In the genomic region with DNA sequence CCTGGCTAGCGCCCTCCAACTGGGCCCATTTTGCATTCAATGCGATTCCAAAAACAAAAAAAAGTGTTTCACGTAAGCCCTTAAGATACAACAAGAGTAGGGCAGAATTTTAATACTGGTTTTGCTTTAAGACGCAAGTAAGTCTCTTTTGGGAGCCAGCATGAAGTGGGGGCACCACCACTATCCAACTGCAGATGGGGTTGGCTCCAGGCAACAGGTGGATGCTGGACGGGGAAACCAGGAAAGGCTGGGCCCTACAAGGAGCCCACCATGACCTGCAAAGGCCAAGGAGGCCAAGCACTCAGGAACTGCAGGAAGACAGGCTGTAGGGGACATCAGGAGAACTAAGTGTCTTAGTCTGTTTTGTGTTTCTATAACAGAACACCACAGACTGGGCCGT, we compare ENCODE assay signal across 13 cellular contexts.
A peak's percentile ranks its signal among the peaks of the same experiment; 100 is the strongest.
DNase-seq lines count a peak whose midpoint lies in the region; ATAC-seq and TF ChIP-seq lines count a peak whose summit lies in the region.
"Had no signal": no experiment of that assay in that cellular context is flagged by ENCODE, and none has a peak within 500 bp of the region (broad histone marks: within the 10 kb centered on the region; RNA-seq: fewer than 3 reads in every experiment).

No MANE protein-coding gene starts in this region.

- H3K4me3 ChIP-seq in IMR-90 (ENCODE audit: insufficient read depth, low read depth, low read length) (no peak overlapping the region), aorta (ENCODE audit: low read length in 2 of 2) (no peak overlapping the region)
- H3K4me3 ChIP-seq: A549, GM23248 had no signal

- no peak overlapping the region for H3K4me2 ChIP-seq in IMR-90 (ENCODE audit: low read depth, low read length)
- H3K4me2 ChIP-seq: A549 had no signal

- H4K5ac ChIP-seq in IMR-90 (ENCODE audit: low read depth, low read length): no peak overlapping the region

- H3K4me1 ChIP-seq in IMR-90 (ENCODE audit: control insufficient read depth, insufficient read depth, low read length) (peaks cover 10% of the 10 kb centered on the region), aorta (ENCODE audit: control insufficient read depth in 1 of 2, insufficient read depth in 2 of 2, low read length in 2 of 2) (no peaks in the 10 kb centered on the region)

- peaks cover 59% of the 10 kb centered on the region for H3K4me1 Mint-ChIP-seq in Calu3 (ENCODE audit: low read depth, unreplicated experiment)
- peaks cover 43% of the 10 kb centered on the region for H3K4me1 Mint-ChIP-seq in nephron

- H3K9me3 Mint-ChIP-seq in Calu3 (ENCODE audit: low read depth, unreplicated experiment) (no peaks in the 10 kb centered on the region), nephron (no peaks in the 10 kb centered on the region)
- H3K9me3 Mint-ChIP-seq: CD8-positive, alpha-beta T cell had no signal

- no peak overlapping the region for H2AFZ ChIP-seq in IMR-90 (replicated peaks; ENCODE audit: low read length, poor library complexity)
- H2AFZ ChIP-seq: GM23248 had no signal

- no peak overlapping the region for H2BK120ac ChIP-seq in IMR-90 (ENCODE audit: low read depth, low read length)

- H2BK20ac ChIP-seq in IMR-90 (ENCODE audit: low read depth, low read length): no peak overlapping the region

- CTCF ChIA-PET in Calu3 (lab: Charles Lee) (no interaction called here), IMR-90 (lab: Yijun Ruan, JAX) (no interaction called here)

- no peaks in the 10 kb centered on the region for H3K79me1 ChIP-seq in IMR-90 (ENCODE audit: low read depth in 1 of 2, low read length in 2 of 2)

- ATAC-seq in IMR-90 (ENCODE audit: low read depth) (no peak), aorta (ENCODE audit: low FRiP score) (no peak)
- ATAC-seq: CD8-positive, alpha-beta T cell had no signal

- intact Hi-C loops in Calu3 (cut with micrococcal nuclease; ENCODE audit: unreplicated experiment) (no loop called here), IMR-90 (cut with micrococcal nuclease) (no loop called here), aorta (cut with DNase I) (no loop called here)

- no peak overlapping the region for H3K56ac ChIP-seq in IMR-90 (ENCODE audit: extremely low read depth, insufficient read depth, low read length)

- no peak overlapping the region for H3K4ac ChIP-seq in IMR-90 (ENCODE audit: low read depth, low read length)

- no TSS peak for BruUV-seq in Calu3 (replicated peaks; lab: Mats Ljungman, UMichigan)
- no TSS peak for BruUV-seq in IMR-90 (replicated peaks; lab: Mats Ljungman, UMichigan)

- H2BK15ac ChIP-seq in IMR-90 (ENCODE audit: low read depth, low read length): no peak overlapping the region

- H3K27me3 Mint-ChIP-seq in Calu3 (ENCODE audit: unreplicated experiment) (no peaks in the 10 kb centered on the region), nephron (ENCODE audit: low read depth) (peaks cover 29% of the 10 kb centered on the region)

- TF ChIP-seq RAD21 in IMR-90 (IDR thresholded peaks at IDR 0.05; ENCODE audit: low read length): no peak

- DNase-seq in Calu3: no peak
- DNase-seq in IMR-90: no peak
- DNase-seq in aorta: peak; percentile 23 to 35
- DNase-seq in NCI-H1092 (lab: John Stamatoyannopoulos, UW): no peak
- no peak for DNase-seq in amygdala (lab: John Stamatoyannopoulos, UW)
- DNase-seq: CD8-positive, alpha-beta T cell; COR-L47; DMS53; GF-D8; GM23248 had no signal

- H3K27ac ChIP-seq in IMR-90 (ENCODE audit: insufficient read depth, low read length) (no peak overlapping the region), aorta (ENCODE audit: low read depth in 1 of 2, low read length in 2 of 2) (no peak overlapping the region)
- H3K27ac ChIP-seq: GM23248 had no signal

- H3K18ac ChIP-seq in IMR-90 (ENCODE audit: low read depth, low read length): no peak overlapping the region

- H3K4me3 Mint-ChIP-seq in Calu3 (ENCODE audit: low read depth, unreplicated experiment) (no peak overlapping the region), nephron (peak overlapping the region in 2 of 3 experiments; percentile 31 to 42)
- H3K4me3 Mint-ChIP-seq: CD14-positive monocyte; CD8-positive, alpha-beta T cell had no signal

- H3K9me3 ChIP-seq in IMR-90 (ENCODE audit: control insufficient read depth, insufficient read depth, low read length) (no peaks in the 10 kb centered on the region), aorta (ENCODE audit: control insufficient read depth, low read length) (no peaks in the 10 kb centered on the region)
- H3K9me3 ChIP-seq: A549 had no signal

- no CpG with 5 or more reads among the region's 6 CpGs for WGBS in IMR-90 (ENCODE audit: extremely low coverage in 2 of 2, insufficient read length in 1 of 2), 2 experiments
- WGBS in aorta, 2 donors: 90% methylated on average over 6 of the region's 6 CpGs

- H3K14ac ChIP-seq in IMR-90 (replicated peaks; ENCODE audit: low read depth, low read length): no peak overlapping the region

- H2AK5ac ChIP-seq in IMR-90 (ENCODE audit: low read depth, low read length): 0 out of 2 replicates have a peak overlapping the region, but pooled peaks have one; percentile 33

- TF ChIP-seq CTCF in Calu3 (IDR thresholded peaks at IDR 0.05; ENCODE audit: unreplicated experiment) (no peak), IMR-90 (conservative IDR thresholded peaks at IDR 0.05; ENCODE audit: low read depth, low read length) (no peak), nephron (IDR thresholded peaks at IDR 0.05; ENCODE audit: unreplicated experiment in 3 of 3) (no peak)

- H3K27ac Mint-ChIP-seq in Calu3 (ENCODE audit: unreplicated experiment): peak overlapping the region; percentile 65
- H3K27ac Mint-ChIP-seq in nephron: peak overlapping the region in 1 of 3 experiments; percentile 41
- H3K27ac Mint-ChIP-seq: CD8-positive, alpha-beta T cell had no signal

- peaks cover 20% of the 10 kb centered on the region for H3K9me1 ChIP-seq in IMR-90 (ENCODE audit: insufficient read depth, low read length)

- in situ Hi-C loops in IMR-90 (cut with MboI; ENCODE audit: low sequenced_read_pairs): no loop called here

- POLR2A ChIA-PET in IMR-90 (lab: Charles Lee; ENCODE audit: unreplicated experiment): no interaction called here

- no peak overlapping the region for H3K9ac ChIP-seq in IMR-90 (ENCODE audit: low read depth, low read length)
- H3K9ac ChIP-seq: GM23248 had no signal

- no peak overlapping the region for H2AK9ac ChIP-seq in IMR-90 (replicated peaks; ENCODE audit: low read depth, low read length, poor library complexity)

- H3K27me3 ChIP-seq in IMR-90 (ENCODE audit: control insufficient read depth, insufficient read depth, low read length): no peaks in the 10 kb centered on the region
- H3K27me3 ChIP-seq in aorta (ENCODE audit: control insufficient read depth in 1 of 2, insufficient read depth in 2 of 2, low read length in 1 of 2): no peaks in the 10 kb centered on the region

- no peak overlapping the region for H4K91ac ChIP-seq in IMR-90 (ENCODE audit: insufficient read depth, low read depth, low read length)

- peaks cover 26% of the 10 kb centered on the region for H3K36me3 Mint-ChIP-seq in Calu3 (ENCODE audit: insufficient read depth, unreplicated experiment)
- H3K36me3 Mint-ChIP-seq in nephron (ENCODE audit: low read depth): no peaks in the 10 kb centered on the region
- H3K36me3 Mint-ChIP-seq: CD14-positive monocyte; CD8-positive, alpha-beta T cell had no signal

- H2BK5ac ChIP-seq in IMR-90 (ENCODE audit: low read depth, low read length, poor library complexity, severe bottlenecking): no peak overlapping the region

- no peaks in the 10 kb centered on the region for H3K36me3 ChIP-seq in IMR-90 (ENCODE audit: control insufficient read depth, insufficient read depth, low read length)
- H3K36me3 ChIP-seq in aorta (ENCODE audit: control insufficient read depth in 1 of 2, insufficient read depth in 2 of 2, low read length in 1 of 2): no peaks in the 10 kb centered on the region

- H4K8ac ChIP-seq in IMR-90 (ENCODE audit: low read depth in 2 of 2, low read length in 2 of 2): no peak overlapping the region

- H4K20me1 ChIP-seq in IMR-90 (ENCODE audit: insufficient read depth, low read length): no peaks in the 10 kb centered on the region

- dilution Hi-C loops in IMR-90 (cut with HindIII; ENCODE audit: low sequenced_read_pairs, unreplicated experiment): no loop called here

- no peak for TF ChIP-seq POLR2A in IMR-90 (IDR thresholded peaks at IDR 0.05; ENCODE audit: low read depth, low read length)

- H3K23ac ChIP-seq in IMR-90 (ENCODE audit: low read depth, low read length): no peak overlapping the region

TF ChIP-seq in IMR-90, 13 proteins besides CTCF, POLR2A, EP300 and RAD21:
- no peak for TF ChIP-seq NFE2L2 (IDR thresholded peaks at IDR 0.05; ENCODE audit: low read depth, low read length)
- no peak for TF ChIP-seq CEBPB (IDR thresholded peaks at IDR 0.05; ENCODE audit: low read depth, low read length)
- TF ChIP-seq CHD1 (IDR thresholded peaks at IDR 0.05; ENCODE audit: low read depth, low read length): no peak
- TF ChIP-seq, protein P1, sequence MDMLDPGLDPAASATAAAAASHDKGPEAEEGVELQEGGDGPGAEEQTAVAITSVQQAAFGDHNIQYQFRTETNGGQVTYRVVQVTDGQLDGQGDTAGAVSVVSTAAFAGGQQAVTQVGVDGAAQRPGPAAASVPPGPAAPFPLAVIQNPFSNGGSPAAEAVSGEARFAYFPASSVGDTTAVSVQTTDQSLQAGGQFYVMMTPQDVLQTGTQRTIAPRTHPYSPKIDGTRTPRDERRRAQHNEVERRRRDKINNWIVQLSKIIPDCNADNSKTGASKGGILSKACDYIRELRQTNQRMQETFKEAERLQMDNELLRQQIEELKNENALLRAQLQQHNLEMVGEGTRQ (IDR thresholded peaks at IDR 0.05; ENCODE audit: low read depth, low read length): no peak
- no peak for TF ChIP-seq RCOR1 (IDR thresholded peaks at IDR 0.05; ENCODE audit: insufficient replicate concordance, low read length)
- TF ChIP-seq MXI1 (IDR thresholded peaks at IDR 0.05; ENCODE audit: borderline replicate concordance, low read depth, low read length): no peak
- TF ChIP-seq BHLHE40 (IDR thresholded peaks at IDR 0.05; ENCODE audit: low read depth, low read length): no peak
- TF ChIP-seq MAFK (IDR thresholded peaks at IDR 0.05; ENCODE audit: low read depth, low read length): no peak
TF ChIP-seq in IMR-90: peak in this region for 0.

Comparison
In these comparisons a context has a peak if more than half of its experiments do, and no peak if none do; other contexts are left out.
1. DNase-seq: peak in aorta (2 of 2); none in Calu3 (single experiment), IMR-90 (single experiment), NCI-H1092 (single experiment) and amygdala (0 of 56).